30 cellular contexts compared by ENCODE assay signal in genomic region chr6:1075444-1075843, GRCh38.
"Had no signal": no experiment of that assay in that cellular context is flagged by ENCODE, and none has a peak within 500 bp of the region (broad histone marks: within the 10 kb centered on the region; RNA-seq: fewer than 3 reads in every experiment).

No MANE protein-coding gene starts in this region.

- H3K36me3 ChIP-seq: ascending aorta, brain microvascular endothelial cell, esophagus muscularis mucosa, heart left ventricle had no signal

- ATAC-seq: activated CD4-positive, alpha-beta T cell treated with anti-CD3 and anti-CD28 coated beads for 36 hours; activated CD8-positive, alpha-beta memory T cell treated with anti-CD3 and anti-CD28 coated beads, Interleukin-2, amount 10 ng/mL, durations not matched to agents 7 days and 5 days; activated CD8-positive, alpha-beta T cell treated with anti-CD3 and anti-CD28 coated beads, Interleukin-2, amount 10 ng/mL, durations not matched to agents 7 days and 5 days; activated naive CD4-positive, alpha-beta T cell treated with anti-CD3 and anti-CD28 coated beads, Interleukin-2, amount 50 U/mL, for 72 hours; effector memory CD8-positive, alpha-beta T cell; heart left ventricle had no signal

- FAIRE-seq: bronchial epithelial cell, colon, frontal cortex had no signal

- H3K27me3 ChIP-seq: ascending aorta, brain microvascular endothelial cell, esophagus muscularis mucosa had no signal

- H3K4me1 ChIP-seq: ascending aorta had no signal

- DNase-seq: activated CD4-positive, alpha-beta memory T cell treated with anti-CD3 and anti-CD28 coated beads for 36 hours; activated CD4-positive, alpha-beta T cell treated with anti-CD3 and anti-CD28 coated beads for 36 hours; activated CD4-positive, alpha-beta T cell treated with anti-CD3 and anti-CD28 coated beads, Interleukin-2, amount 10 ng/mL, durations not matched to agents 24 days and 14 days; activated CD4-positive, CD25-positive, alpha-beta regulatory T cell; activated CD4-positive, CD25-positive, alpha-beta regulatory T cell treated with anti-CD3 and anti-CD28 coated beads, Interleukin-2, amount 50 U/mL, for 72 hours; activated CD8-positive, alpha-beta memory T cell treated with anti-CD3 and anti-CD28 coated beads, Interleukin-2, amount 10 ng/mL, durations not matched to agents 7 days and 5 days; activated CD8-positive, alpha-beta memory T cell treated with anti-CD3 and anti-CD28 coated beads, Interleukin-2, amount 50 U/mL, for 4 hours; activated CD8-positive, alpha-beta T cell treated with anti-CD3 and anti-CD28 coated beads, Interleukin-2, amount 10 ng/mL, durations not matched to agents 7 days and 5 days; activated effector memory CD4-positive, alpha-beta T cell treated with anti-CD3 and anti-CD28 coated beads, Interleukin-2, amount 50 U/mL, for 16 hours; activated naive CD4-positive, alpha-beta T cell treated with anti-CD3 and anti-CD28 coated beads, Interleukin-2, amount 10 ng/mL, durations not matched to agents 7 days and 5 days; activated naive CD8-positive, alpha-beta T cell treated with anti-CD3 and anti-CD28 coated beads, Interleukin-2, amount 10 ng/mL, durations not matched to agents 7 days and 5 days; activated T-cell treated with anti-CD3 and anti-CD28 coated beads, Interleukin-2, amount 50 U/mL, for 1 hour; activated T-cell treated with anti-CD3 and anti-CD28 coated beads, Interleukin-2, amount 50 U/mL, for 48 hours; brain microvascular endothelial cell; caudate nucleus; cortex of kidney; dermis blood vessel endothelial cell; effector CD4-positive, alpha-beta T cell; effector memory CD8-positive, alpha-beta T cell; erythroblast; foreskin fibroblast; glutamatergic neuron; heart left ventricle; T-helper 2 cell had no signal

- H3K27ac ChIP-seq: ascending aorta, brain microvascular endothelial cell, esophagus muscularis mucosa, heart left ventricle had no signal

- H3K4me3 ChIP-seq: ascending aorta, esophagus muscularis mucosa, heart left ventricle had no signal

- H3K9me3 ChIP-seq: ascending aorta, esophagus muscularis mucosa, heart left ventricle had no signal
